24 cellular contexts compared by ENCODE assay signal in the genomic region with DNA sequence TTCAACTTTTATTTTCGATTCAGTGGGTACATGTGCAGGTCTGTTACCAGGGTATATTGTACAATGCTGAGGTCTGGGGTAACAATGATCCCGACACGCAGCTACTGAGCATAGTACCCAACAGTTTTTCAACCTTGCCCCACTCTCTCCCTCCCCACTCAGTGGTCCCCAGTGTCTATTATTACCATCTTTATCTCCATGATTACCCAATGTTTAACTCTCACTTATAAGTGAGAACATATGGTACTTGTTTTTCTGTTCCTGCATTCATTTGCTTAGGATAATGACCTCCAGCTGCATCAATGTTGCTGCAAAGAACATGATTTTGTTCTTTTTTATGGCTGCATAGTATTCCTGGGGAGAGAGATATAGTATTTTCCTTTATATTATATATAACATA.
"Had no signal": no experiment of that assay in that cellular context is flagged by ENCODE, and none has a peak within 500 bp of the region (broad histone marks: within the 10 kb centered on the region; RNA-seq: fewer than 3 reads in every experiment).

No MANE protein-coding gene starts in this region.

- H3K36me3 Mint-ChIP-seq: immature natural killer cell; memory B cell; natural killer cell; stimulated activated naive B cell treated with anti-CD40 and anti-IgM and Interleukin-4, amounts not matched to agents 10 μg/mL and 1 μg/mL and 100 μg/mL, for 72 hours had no signal

- DNase-seq: dorsolateral prefrontal cortex; effector CD4-positive, alpha-beta T cell; endodermal cell; hypothalamus; immature natural killer cell; natural killer cell; occipital lobe; ovary; posterior cingulate gyrus; psoas muscle; right lobe of liver; small intestine; stimulated activated CD4-positive, alpha-beta T cell treated with anti-CD3 and anti-CD28 coated beads, Interleukin-15, amount 100 ng/mL, for 24 hours; stimulated activated CD4-positive, alpha-beta T cell treated with anti-CD3 and anti-CD28 coated beads, Interleukin-2, amount 100 ng/mL, for 48 hours; stimulated activated naive B cell treated with anti-CD40 and anti-IgM and Interleukin-4, amounts not matched to agents 10 μg/mL and 1 μg/mL and 100 μg/mL, for 72 hours; upper lobe of right lung; uterus had no signal

- H3K9me3 Mint-ChIP-seq: endodermal cell; immature natural killer cell; natural killer cell; stimulated activated naive B cell treated with anti-CD40 and anti-IgM and Interleukin-4, amounts not matched to agents 10 μg/mL and 1 μg/mL and 100 μg/mL, for 72 hours; stimulated activated naive CD8-positive, alpha-beta T cell treated with anti-CD3 and anti-CD28 coated beads, Interleukin-15, Interleukin-2, amounts not matched to agents 100 ng/mL and 50 ng/mL, for 24 hours had no signal

- H3K4me3 Mint-ChIP-seq: endodermal cell; immature natural killer cell; memory B cell; natural killer cell; stimulated activated naive B cell treated with anti-CD40 and anti-IgM and Interleukin-4, amounts not matched to agents 10 μg/mL and 1 μg/mL and 100 μg/mL, for 72 hours; stimulated activated naive CD8-positive, alpha-beta T cell treated with anti-CD3 and anti-CD28 coated beads, Interleukin-15, Interleukin-2, amounts not matched to agents 100 ng/mL and 50 ng/mL, for 24 hours had no signal

- H3K27me3 ChIP-seq: ovary had no signal

- H3K4me1 Mint-ChIP-seq: endodermal cell, immature natural killer cell, natural killer cell had no signal

- H3K27ac Mint-ChIP-seq: endodermal cell; immature natural killer cell; memory B cell; natural killer cell; stimulated activated naive B cell treated with anti-CD40 and anti-IgM and Interleukin-4, amounts not matched to agents 10 μg/mL and 1 μg/mL and 100 μg/mL, for 72 hours; stimulated activated naive CD8-positive, alpha-beta T cell treated with anti-CD3 and anti-CD28 coated beads, Interleukin-15, Interleukin-2, amounts not matched to agents 100 ng/mL and 50 ng/mL, for 24 hours had no signal

- H3K9me3 ChIP-seq: ovary, psoas muscle, right lobe of liver, thoracic aorta, tibial nerve, upper lobe of right lung, uterus had no signal

- H3K36me3 ChIP-seq: ovary, right lobe of liver, thoracic aorta, tibial nerve, upper lobe of right lung, uterus had no signal

- H3K27ac ChIP-seq: dorsolateral prefrontal cortex, epithelial cell of prostate, ovary, psoas muscle, right lobe of liver, thoracic aorta, tibial nerve, upper lobe of right lung, uterus had no signal

- ATAC-seq: esophagus mucosa; natural killer cell; psoas muscle; right lobe of liver; stimulated activated naive B cell treated with anti-CD40 and anti-IgM and Interleukin-4, amounts not matched to agents 10 μg/mL and 1 μg/mL and 100 μg/mL, for 72 hours; upper lobe of right lung had no signal

- H3K4me1 ChIP-seq: psoas muscle, upper lobe of right lung, uterus had no signal

- H3K4me3 ChIP-seq: dorsolateral prefrontal cortex, lung, ovary, psoas muscle, right lobe of liver, thoracic aorta, tibial nerve, upper lobe of right lung, uterus had no signal
